1 cellular context compared by ENCODE assay signal in genomic region chr17:80511222-80512180, GRCh38.
TF ChIP-seq lines count a peak whose summit lies in the region.

No MANE protein-coding gene starts in this region.

TF ChIP-seq in HEK293, 187 proteins besides CTCF, POLR2A, EP300 and RAD21 (continued from another document):
- TF ChIP-seq, protein P1, sequence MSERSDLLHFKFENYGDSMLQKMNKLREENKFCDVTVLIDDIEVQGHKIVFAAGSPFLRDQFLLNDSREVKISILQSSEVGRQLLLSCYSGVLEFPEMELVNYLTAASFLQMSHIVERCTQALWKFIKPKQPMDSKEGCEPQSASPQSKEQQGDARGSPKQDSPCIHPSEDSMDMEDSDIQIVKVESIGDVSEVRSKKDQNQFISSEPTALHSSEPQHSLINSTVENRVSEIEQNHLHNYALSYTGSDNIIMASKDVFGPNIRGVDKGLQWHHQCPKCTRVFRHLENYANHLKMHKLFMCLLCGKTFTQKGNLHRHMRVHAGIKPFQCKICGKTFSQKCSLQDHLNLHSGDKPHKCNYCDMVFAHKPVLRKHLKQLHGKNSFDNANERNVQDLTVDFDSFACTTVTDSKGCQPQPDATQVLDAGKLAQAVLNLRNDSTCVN (tag by site-specific recombination; optimal IDR thresholded peaks at IDR 0.05): peak; percentile 11
- TF ChIP-seq ZNF791 (tag by site-specific recombination; IDR thresholded peaks at IDR 0.05): no peak
- TF ChIP-seq ZBTB48 (tag by site-specific recombination; IDR thresholded peaks at IDR 0.05): 0 out of 2 replicates have a peak, but pooled peaks have one; percentile 23
- TF ChIP-seq ZNF677 (tag by site-specific recombination; IDR thresholded peaks at IDR 0.05): no peak
- no peak for TF ChIP-seq OSR2 (tag by site-specific recombination; IDR thresholded peaks at IDR 0.05)
- peak; percentile 56; the same call in 1 of the 2 replicates for TF ChIP-seq SALL2 (tag by site-specific recombination; IDR thresholded peaks at IDR 0.05; ENCODE audit: borderline replicate concordance)
- 0 out of 2 replicates have a peak, but pooled peaks have one; percentile 26 for TF ChIP-seq ZNF544 (tag by site-specific recombination; IDR thresholded peaks at IDR 0.05)
- TF ChIP-seq ZNF311 (tag by site-specific recombination; IDR thresholded peaks at IDR 0.05; ENCODE audit: borderline replicate concordance): 0 out of 2 replicates have a peak, but pooled peaks have one; percentile 65
- TF ChIP-seq ZNF776 (tag by site-specific recombination; IDR thresholded peaks at IDR 0.05; ENCODE audit: borderline replicate concordance): peak; percentile 15; the same call in 1 of the 2 replicates
- 0 out of 2 replicates have a peak, but pooled peaks have one; percentile 27 for TF ChIP-seq EGR2 (tag by site-specific recombination; IDR thresholded peaks at IDR 0.05; ENCODE audit: low read depth)
- TF ChIP-seq, protein P2, sequence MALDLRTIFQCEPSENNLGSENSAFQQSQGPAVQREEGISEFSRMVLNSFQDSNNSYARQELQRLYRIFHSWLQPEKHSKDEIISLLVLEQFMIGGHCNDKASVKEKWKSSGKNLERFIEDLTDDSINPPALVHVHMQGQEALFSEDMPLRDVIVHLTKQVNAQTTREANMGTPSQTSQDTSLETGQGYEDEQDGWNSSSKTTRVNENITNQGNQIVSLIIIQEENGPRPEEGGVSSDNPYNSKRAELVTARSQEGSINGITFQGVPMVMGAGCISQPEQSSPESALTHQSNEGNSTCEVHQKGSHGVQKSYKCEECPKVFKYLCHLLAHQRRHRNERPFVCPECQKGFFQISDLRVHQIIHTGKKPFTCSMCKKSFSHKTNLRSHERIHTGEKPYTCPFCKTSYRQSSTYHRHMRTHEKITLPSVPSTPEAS (tag by site-specific recombination; IDR thresholded peaks at IDR 0.05): peak; percentile 81
- TF ChIP-seq ZNF223 (tag by site-specific recombination; IDR thresholded peaks at IDR 0.05): no peak
- 0 out of 2 replicates have a peak, but pooled peaks have one; percentile 70 for TF ChIP-seq ZNF114 (tag by site-specific recombination; IDR thresholded peaks at IDR 0.05)
- peak; percentile 66; the same call in 1 of the 2 replicates for TF ChIP-seq ZNF571 (tag by site-specific recombination; IDR thresholded peaks at IDR 0.05)
- TF ChIP-seq YY2 (tag by site-specific recombination; IDR thresholded peaks at IDR 0.05): 0 out of 2 replicates have a peak, but pooled peaks have one; percentile 18
- TF ChIP-seq ZNF266 (tag by site-specific recombination; IDR thresholded peaks at IDR 0.05; ENCODE audit: low read depth): no peak
